Comparison of ENCODE assay signal across 1 cellular context in genomic region chr1:17110555-17110926, GRCh38.
TF ChIP-seq lines count a peak whose summit lies in the region.

No MANE protein-coding gene starts in this region.

TF ChIP-seq in GM23338, 12 proteins besides CTCF, POLR2A, EP300 and RAD21 (continued from another document):
- TF ChIP-seq ZNF462 (CRISPR knock-in tag; IDR thresholded peaks at IDR 0.05) = no peak
